8 cellular contexts compared by ENCODE assay signal in the genomic region with DNA sequence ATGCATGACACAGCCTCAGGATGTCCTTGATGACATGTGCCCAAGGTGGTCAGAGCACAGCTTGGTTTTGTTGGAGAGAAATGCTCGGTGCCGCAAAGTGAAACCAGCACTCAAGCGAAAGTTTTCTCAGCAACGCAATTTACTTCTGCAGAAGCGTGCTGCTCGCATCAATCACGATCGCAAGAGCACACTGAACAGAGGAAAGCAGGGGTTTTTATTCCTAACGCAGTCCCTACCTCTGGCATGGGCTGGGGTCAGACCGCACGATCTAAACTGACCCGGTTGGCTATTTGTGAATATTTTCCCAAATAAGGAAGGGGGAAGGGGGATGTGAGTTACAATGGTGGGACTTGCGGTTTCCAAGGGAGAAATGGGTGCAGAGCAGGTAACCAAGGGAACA. TPM values are rescaled to one million over a fixed set of nuclear protein-coding genes. Genes with fewer than 3 reads are reported as not detected.
A peak's percentile ranks its signal among the peaks of the same experiment; 100 is the strongest.
DNase-seq lines count a peak whose midpoint lies in the region; ATAC-seq and TF ChIP-seq lines count a peak whose summit lies in the region.

No MANE protein-coding gene starts in this region.

- no peak for TF ChIP-seq CTCF in ascending aorta (IDR thresholded peaks at IDR 0.05)
- TF ChIP-seq CTCF in mesothelial cell of epicardium (IDR thresholded peaks at IDR 0.05; ENCODE audit: unreplicated experiment) = no peak
- no peak for TF ChIP-seq CTCF in vagina (IDR thresholded peaks at IDR 0.05)
- no peak for TF ChIP-seq CTCF in prostate gland (IDR thresholded peaks at IDR 0.05)

- ATAC-seq in stimulated activated naive CD8-positive, alpha-beta T cell treated with anti-CD3 and anti-CD28 coated beads, Interleukin-15, amount 100 ng/mL, for 72 hours = no peak

- H3K27ac ChIP-seq in ascending aorta = no peak overlapping the region
- H3K27ac ChIP-seq in vagina = peak overlapping the region; percentile 75
- no peak overlapping the region for H3K27ac ChIP-seq in prostate gland

- peaks cover 0 to 13% of the 10 kb centered on the region in 2 donors for H3K4me1 ChIP-seq in ascending aorta
- H3K4me1 ChIP-seq in vagina = peaks cover 25% of the 10 kb centered on the region
- H3K4me1 ChIP-seq in prostate gland (replicated peaks) = no peaks in the 10 kb centered on the region

- peaks cover 21 to 22% of the 10 kb centered on the region in 2 donors for H3K36me3 ChIP-seq in ascending aorta
- peaks cover 0 to 20% of the 10 kb centered on the region in 2 donors for H3K36me3 ChIP-seq in vagina
- peaks cover 0 to 14% of the 10 kb centered on the region in 2 donors for H3K36me3 ChIP-seq in prostate gland

- H3K4me3 Mint-ChIP-seq in stimulated activated naive CD8-positive, alpha-beta T cell treated with anti-CD3 and anti-CD28 coated beads, Interleukin-15, Interleukin-2, amounts not matched to agents 100 ng/mL and 50 ng/mL, for 24 hours = peak overlapping the region; percentile 4
- H3K4me3 Mint-ChIP-seq in stimulated activated naive CD8-positive, alpha-beta T cell treated with anti-CD3 and anti-CD28 coated beads, Interleukin-15, amount 100 ng/mL, for 72 hours = peak overlapping the region in 1 of 2 donors; percentile 92
- H3K4me3 Mint-ChIP-seq in mesothelial cell of epicardium = peak overlapping the region; percentile 34

- no peak for TF ChIP-seq POLR2A in vagina (IDR thresholded peaks at IDR 0.05)
- no peak for TF ChIP-seq POLR2A in prostate gland (IDR thresholded peaks at IDR 0.05)

- H3K4me3 ChIP-seq in ascending aorta (peak overlapping the region; percentile 63 to 75), vagina (peak overlapping the region; percentile 93 to 95), prostate gland (peak overlapping the region in 1 of 2 donors; percentile 93)

- intact Hi-C loops in ascending aorta (cut with DNase I) (loop anchor here (1.0 to 5.0 kb wide), 3 partner anchors 27 to 173 kb away; a partner anchor contains a TSS), vagina (cut with DNase I) (no loop called here), prostate gland (cut with DNase I) (loop anchor here (10.0 kb wide), 3 partner anchors 110 to 230 kb away; a partner anchor contains a TSS)

- peaks cover 35% of the 10 kb centered on the region for H3K9me3 Mint-ChIP-seq in stimulated activated naive CD8-positive, alpha-beta T cell treated with anti-CD3 and anti-CD28 coated beads, Interleukin-15, Interleukin-2, amounts not matched to agents 100 ng/mL and 50 ng/mL, for 24 hours
- H3K9me3 Mint-ChIP-seq in stimulated activated naive CD8-positive, alpha-beta T cell treated with anti-CD3 and anti-CD28 coated beads, Interleukin-15, amount 100 ng/mL, for 72 hours = peaks cover 8 to 9% of the 10 kb centered on the region in 2 donors
- H3K9me3 Mint-ChIP-seq in mesothelial cell of epicardium = peaks cover 22% of the 10 kb centered on the region

- H3K4me1 Mint-ChIP-seq in stimulated activated naive CD8-positive, alpha-beta T cell treated with anti-CD3 and anti-CD28 coated beads, Interleukin-15, Interleukin-2, amounts not matched to agents 100 ng/mL and 50 ng/mL, for 24 hours (ENCODE audit: low read depth) = peaks cover 18% of the 10 kb centered on the region
- H3K4me1 Mint-ChIP-seq in stimulated activated naive CD8-positive, alpha-beta T cell treated with anti-CD3 and anti-CD28 coated beads, Interleukin-15, amount 100 ng/mL, for 72 hours = peaks cover 7% of the 10 kb centered on the region
- H3K4me1 Mint-ChIP-seq in mesothelial cell of epicardium = peaks cover 13% of the 10 kb centered on the region

- DNase-seq in stimulated activated naive CD8-positive, alpha-beta T cell treated with anti-CD3 and anti-CD28 coated beads, Interleukin-15, amount 100 ng/mL, for 72 hours = no peak
- DNase-seq in ascending aorta (ENCODE audit: low spot score in 2 of 2) (no peak), mesothelial cell of epicardium (ENCODE audit: low spot score in 2 of 2, unreplicated experiment in 2 of 2) (no peak), vagina (ENCODE audit: extremely low spot score in 2 of 2) (peak in 1 of 2 donors; percentile 75), NCI-H1105 treated with DMSO at 0.1 percent for 48 hours (lab: John Stamatoyannopoulos, UW) (no peak), prostate gland (ENCODE audit: low spot score) (no peak), GM19238 (ENCODE audit: insufficient read length, low spot score) (no peak)

- WGBS in prostate gland = 88% methylated on average over 13 of the region's 13 CpGs

- H3K27me3 ChIP-seq in ascending aorta (no peaks in the 10 kb centered on the region), vagina (no peaks in the 10 kb centered on the region), prostate gland (replicated peaks; ENCODE audit: insufficient read depth) (no peaks in the 10 kb centered on the region)

- peaks cover 31% of the 10 kb centered on the region for H3K27me3 Mint-ChIP-seq in stimulated activated naive CD8-positive, alpha-beta T cell treated with anti-CD3 and anti-CD28 coated beads, Interleukin-15, Interleukin-2, amounts not matched to agents 100 ng/mL and 50 ng/mL, for 24 hours
- H3K27me3 Mint-ChIP-seq in stimulated activated naive CD8-positive, alpha-beta T cell treated with anti-CD3 and anti-CD28 coated beads, Interleukin-15, amount 100 ng/mL, for 72 hours = peaks cover 29% of the 10 kb centered on the region
- H3K27me3 Mint-ChIP-seq in mesothelial cell of epicardium (ENCODE audit: low read depth) = no peaks in the 10 kb centered on the region

- peaks cover 40% of the 10 kb centered on the region for H3K36me3 Mint-ChIP-seq in stimulated activated naive CD8-positive, alpha-beta T cell treated with anti-CD3 and anti-CD28 coated beads, Interleukin-15, Interleukin-2, amounts not matched to agents 100 ng/mL and 50 ng/mL, for 24 hours (ENCODE audit: low read depth)
- peaks cover 26% of the 10 kb centered on the region for H3K36me3 Mint-ChIP-seq in mesothelial cell of epicardium

- H3K9me3 ChIP-seq in ascending aorta = peaks cover 0 to 19% of the 10 kb centered on the region in 2 donors
- H3K9me3 ChIP-seq in vagina = peaks cover 7% of the 10 kb centered on the region
- no peaks in the 10 kb centered on the region for H3K9me3 ChIP-seq in prostate gland

- H3K27ac Mint-ChIP-seq in stimulated activated naive CD8-positive, alpha-beta T cell treated with anti-CD3 and anti-CD28 coated beads, Interleukin-15, Interleukin-2, amounts not matched to agents 100 ng/mL and 50 ng/mL, for 24 hours = no peak overlapping the region
- H3K27ac Mint-ChIP-seq in stimulated activated naive CD8-positive, alpha-beta T cell treated with anti-CD3 and anti-CD28 coated beads, Interleukin-15, amount 100 ng/mL, for 72 hours = no peak overlapping the region
- no peak overlapping the region for H3K27ac Mint-ChIP-seq in mesothelial cell of epicardium

RNA-seq across cellular contexts. Expression of a gene that starts 0.8 kb away (rescaled TPM):
- 0.64 TPM for total RNA-seq in ascending aorta
- 17.0 to 17.7 TPM (median 17.4 TPM) in 3 replicates for total RNA-seq in mesothelial cell of epicardium
- total RNA-seq in vagina = 5.4 TPM
- 1 to 10 TPM; 7.0 to 8.2 TPM for total RNA-seq in prostate gland

RNA-seq across cellular contexts. Expression of a gene that starts 26.4 kb away (rescaled TPM):
- total RNA-seq in ascending aorta = not detected
- 6.9 to 7.8 TPM (median 7.4 TPM) in 3 replicates for total RNA-seq in mesothelial cell of epicardium
- 2.7 TPM for total RNA-seq in vagina
- 1 to 10 TPM; 2.9 to 4.7 TPM for total RNA-seq in prostate gland
